Comparison of ENCODE assay signal across 15 cellular contexts in genomic region chr5:17278931-17279330, GRCh38.
"Had no signal": no experiment of that assay in that cellular context is flagged by ENCODE, and none has a peak within 500 bp of the region (broad histone marks: within the 10 kb centered on the region; RNA-seq: fewer than 3 reads in every experiment).

No MANE protein-coding gene starts in this region.

- H3K4me3 ChIP-seq: ascending aorta, esophagus squamous epithelium, lower lobe of right lung, tibial nerve had no signal

- H3K27me3 Mint-ChIP-seq: activated CD8-positive, alpha-beta T cell treated with anti-CD3 and anti-CD28 coated beads for 36 hours had no signal

- DNase-seq: activated CD4-positive, CD25-positive, alpha-beta regulatory T cell treated with anti-CD3 and anti-CD28 coated beads, Interleukin-2, amount 50 U/mL, for 72 hours; activated CD8-positive, alpha-beta memory T cell treated with anti-CD3 and anti-CD28 coated beads, Interleukin-2, amount 50 U/mL, for 4 hours; activated CD8-positive, alpha-beta T cell treated with anti-CD3 and anti-CD28 coated beads for 36 hours; activated T-cell treated with anti-CD3 and anti-CD28 coated beads, Interleukin-2, amount 50 U/mL, for 72 hours; esophagus squamous epithelium; foreskin fibroblast; immature natural killer cell; left cardiac atrium; lower lobe of right lung; natural killer cell; stimulated activated CD4-positive, alpha-beta T cell treated with anti-CD3 and anti-CD28 coated beads, Interleukin-15, amount 100 ng/mL, for 24 hours; stimulated activated CD4-positive, alpha-beta T cell treated with anti-CD3 and anti-CD28 coated beads, Interleukin-4, amount 100 ng/mL, for 4 hours had no signal

- H3K4me1 ChIP-seq: ascending aorta, esophagus squamous epithelium, lower lobe of right lung had no signal

- H3K27ac ChIP-seq: ascending aorta, esophagus squamous epithelium, lower lobe of right lung, parathyroid adenoma, tibial nerve had no signal

- H3K4me1 Mint-ChIP-seq: natural killer cell had no signal

- H3K79me2 ChIP-seq: parathyroid adenoma had no signal

- H3K9ac ChIP-seq: parathyroid adenoma had no signal

- H3K4me3 Mint-ChIP-seq: activated CD8-positive, alpha-beta T cell treated with anti-CD3 and anti-CD28 coated beads for 36 hours; activated T-cell treated with anti-CD3 and anti-CD28 coated beads, Interleukin-2, amount 50 U/mL, for 72 hours; immature natural killer cell; natural killer cell had no signal

- H3K36me3 ChIP-seq: lower lobe of right lung had no signal

- H3K27me3 ChIP-seq: ascending aorta, esophagus squamous epithelium, tibial nerve had no signal

- H3K27ac Mint-ChIP-seq: activated CD8-positive, alpha-beta T cell treated with anti-CD3 and anti-CD28 coated beads for 36 hours; activated T-cell treated with anti-CD3 and anti-CD28 coated beads, Interleukin-2, amount 50 U/mL, for 72 hours; immature natural killer cell; natural killer cell had no signal

- H2AFZ ChIP-seq: parathyroid adenoma had no signal

- H3K36me3 Mint-ChIP-seq: natural killer cell had no signal

- H3K9me3 ChIP-seq: ascending aorta, lower lobe of right lung, tibial nerve had no signal

- H3K9me3 Mint-ChIP-seq: activated CD8-positive, alpha-beta T cell treated with anti-CD3 and anti-CD28 coated beads for 36 hours had no signal
